ENCODE assay signal across 10 cellular contexts in the genomic region with DNA sequence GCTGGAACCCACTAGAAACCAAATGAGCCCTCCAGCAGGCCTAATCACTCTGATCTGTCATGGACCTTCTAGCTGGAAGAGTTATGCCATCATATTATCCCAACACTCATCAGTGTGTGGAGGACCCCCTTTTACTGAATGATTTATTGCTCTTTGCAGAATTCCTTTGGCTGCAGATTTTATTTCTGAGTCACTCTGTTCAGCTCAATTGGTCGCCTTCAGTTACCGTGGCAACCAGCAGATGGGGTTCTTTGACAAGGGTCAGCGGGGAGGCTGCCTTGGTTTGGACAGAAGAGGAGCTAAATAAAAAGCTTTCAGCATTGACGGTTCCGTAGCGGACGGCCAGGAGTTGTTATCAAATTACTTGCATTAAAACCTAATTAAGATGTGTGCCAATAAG.
DNase-seq lines count a peak whose midpoint lies in the region; ATAC-seq and TF ChIP-seq lines count a peak whose summit lies in the region.
"Had no signal": no experiment of that assay in that cellular context is flagged by ENCODE, and none has a peak within 500 bp of the region (broad histone marks: within the 10 kb centered on the region; RNA-seq: fewer than 3 reads in every experiment).

No MANE protein-coding gene starts in this region.

- no peaks in the 10 kb centered on the region for H3K27me3 Mint-ChIP-seq in activated CD8-positive, alpha-beta T cell treated with anti-CD3 and anti-CD28 coated beads for 36 hours
- H3K27me3 Mint-ChIP-seq in activated CD8-positive, alpha-beta T cell treated with anti-CD3 and anti-CD28 coated beads, Interleukin-2, amount 10 ng/mL, durations not matched to agents 7 days and 5 days (ENCODE audit: low read depth) = no peaks in the 10 kb centered on the region
- H3K27me3 Mint-ChIP-seq in CD4-positive, alpha-beta memory T cell = peaks cover 1 to 5% of the 10 kb centered on the region in 2 donors
- peaks cover 0 to 10% of the 10 kb centered on the region in 2 donors for H3K27me3 Mint-ChIP-seq in stimulated activated naive B cell treated with anti-CD40 and anti-IgM and Interleukin-4, amounts not matched to agents 10 μg/mL and 1 μg/mL and 100 μg/mL, for 72 hours
- H3K27me3 Mint-ChIP-seq: activated naive CD4-positive, alpha-beta T cell treated with anti-CD3 and anti-CD28 coated beads, Interleukin-2, amount 10 ng/mL, durations not matched to agents 7 days and 5 days had no signal

- no peaks in the 10 kb centered on the region for H3K9me3 Mint-ChIP-seq in activated CD8-positive, alpha-beta T cell treated with anti-CD3 and anti-CD28 coated beads for 36 hours
- no peaks in the 10 kb centered on the region for H3K9me3 Mint-ChIP-seq in activated CD8-positive, alpha-beta T cell treated with anti-CD3 and anti-CD28 coated beads, Interleukin-2, amount 10 ng/mL, durations not matched to agents 7 days and 5 days (ENCODE audit: insufficient read depth)
- H3K9me3 Mint-ChIP-seq in CD4-positive, alpha-beta memory T cell = peaks cover 0 to 4% (median 0%) of the 10 kb centered on the region in 8 donors
- peaks cover 4 to 5% of the 10 kb centered on the region in 2 donors for H3K9me3 Mint-ChIP-seq in stimulated activated naive B cell treated with anti-CD40 and anti-IgM and Interleukin-4, amounts not matched to agents 10 μg/mL and 1 μg/mL and 100 μg/mL, for 72 hours
- H3K9me3 Mint-ChIP-seq: activated naive CD4-positive, alpha-beta T cell treated with anti-CD3 and anti-CD28 coated beads, Interleukin-2, amount 10 ng/mL, durations not matched to agents 7 days and 5 days had no signal

- no peak overlapping the region for H3K4me3 Mint-ChIP-seq in activated CD8-positive, alpha-beta T cell treated with anti-CD3 and anti-CD28 coated beads for 36 hours
- no peak overlapping the region for H3K4me3 Mint-ChIP-seq in activated CD8-positive, alpha-beta T cell treated with anti-CD3 and anti-CD28 coated beads, Interleukin-2, amount 10 ng/mL, durations not matched to agents 7 days and 5 days
- no peak overlapping the region for H3K4me3 Mint-ChIP-seq in CD4-positive, alpha-beta memory T cell
- no peak overlapping the region for H3K4me3 Mint-ChIP-seq in stimulated activated naive B cell treated with anti-CD40 and anti-IgM and Interleukin-4, amounts not matched to agents 10 μg/mL and 1 μg/mL and 100 μg/mL, for 72 hours
- H3K4me3 Mint-ChIP-seq: activated naive CD4-positive, alpha-beta T cell treated with anti-CD3 and anti-CD28 coated beads, Interleukin-2, amount 10 ng/mL, durations not matched to agents 7 days and 5 days had no signal

- WGBS in spleen, 5 donors = 80 to 91% (median 83%) methylated on average over 7 of the region's 7 CpGs

- TF ChIP-seq POLR2A in spleen (IDR thresholded peaks at IDR 0.05) = no peak

- H3K27ac ChIP-seq in SJCRH30 = no peak overlapping the region
- H3K27ac ChIP-seq in spleen = no peak overlapping the region
- no peak overlapping the region for H3K27ac ChIP-seq in CD4-positive, alpha-beta memory T cell (ENCODE audit: low read depth, low read length)
- H3K27ac ChIP-seq: neutrophil had no signal

- intact Hi-C loops in activated CD8-positive, alpha-beta T cell treated with anti-CD3 and anti-CD28 coated beads for 36 hours (cut with micrococcal nuclease) = loop anchor here (10.0 kb wide), 1 partner anchor 269 kb away; no protein-coding TSS in a partner anchor
- intact Hi-C loops in spleen (cut with DNase I; ENCODE audit: low total_unique reads) = no loop called here
- intact Hi-C loops in CD4-positive, alpha-beta memory T cell (cut with micrococcal nuclease) = no loop called here

- POLR2A ChIA-PET in activated CD8-positive, alpha-beta T cell treated with anti-CD3 and anti-CD28 coated beads for 36 hours (lab: Charles Lee) = no interaction called here
- POLR2A ChIA-PET in activated CD8-positive, alpha-beta T cell treated with anti-CD3 and anti-CD28 coated beads, Interleukin-2, amount 10 ng/mL, durations not matched to agents 7 days and 5 days (lab: Charles Lee) = no interaction called here
- POLR2A ChIA-PET in CD4-positive, alpha-beta memory T cell (lab: Charles Lee; ENCODE audit: partially characterized antibody) = no interaction called here

- no peaks in the 10 kb centered on the region for H3K4me1 ChIP-seq in SJCRH30
- peaks cover 11 to 55% (median 24%) of the 10 kb centered on the region in 6 donors for H3K4me1 ChIP-seq in spleen
- H3K4me1 ChIP-seq in CD4-positive, alpha-beta memory T cell (ENCODE audit: insufficient read depth, low read length) = no peaks in the 10 kb centered on the region

- peaks cover 10% of the 10 kb centered on the region for H3K4me1 Mint-ChIP-seq in activated CD8-positive, alpha-beta T cell treated with anti-CD3 and anti-CD28 coated beads for 36 hours (ENCODE audit: low read depth)
- H3K4me1 Mint-ChIP-seq in activated CD8-positive, alpha-beta T cell treated with anti-CD3 and anti-CD28 coated beads, Interleukin-2, amount 10 ng/mL, durations not matched to agents 7 days and 5 days (ENCODE audit: low read depth) = peaks cover 7% of the 10 kb centered on the region
- H3K4me1 Mint-ChIP-seq in CD4-positive, alpha-beta memory T cell = peaks cover 2 to 8% (median 6%) of the 10 kb centered on the region in 4 donors
- peaks cover 18 to 27% of the 10 kb centered on the region in 2 donors for H3K4me1 Mint-ChIP-seq in stimulated activated naive B cell treated with anti-CD40 and anti-IgM and Interleukin-4, amounts not matched to agents 10 μg/mL and 1 μg/mL and 100 μg/mL, for 72 hours

- no peak overlapping the region for H3K4me3 ChIP-seq in SJCRH30
- H3K4me3 ChIP-seq in spleen = no peak overlapping the region
- H3K4me3 ChIP-seq in CD4-positive, alpha-beta memory T cell (ENCODE audit: low read length in 2 of 2) = no peak overlapping the region

- H3K36me3 ChIP-seq in SJCRH30 (no peaks in the 10 kb centered on the region), spleen (peaks cover 0 to 13% (median 2%) of the 10 kb centered on the region in 6 donors)
- no peaks in the 10 kb centered on the region for H3K36me3 ChIP-seq in CD4-positive, alpha-beta memory T cell (ENCODE audit: insufficient read depth, low read length)
- H3K36me3 ChIP-seq: neutrophil had no signal

- CTCF ChIA-PET in activated CD8-positive, alpha-beta T cell treated with anti-CD3 and anti-CD28 coated beads for 36 hours (lab: Charles Lee) = interaction anchor here (1.1 kb wide), 1 partner anchor 273 kb away, joined by 3 read pairs; no protein-coding TSS in a partner anchor
- CTCF ChIA-PET in activated CD8-positive, alpha-beta T cell treated with anti-CD3 and anti-CD28 coated beads, Interleukin-2, amount 10 ng/mL, durations not matched to agents 7 days and 5 days (lab: Charles Lee) = interaction anchor here (0.5 to 1.0 kb wide), 2 partner anchors 272 to 797 kb away, joined by 3 read pairs; no protein-coding TSS in a partner anchor
- CTCF ChIA-PET in CD4-positive, alpha-beta memory T cell (lab: Charles Lee; ENCODE audit: partially characterized antibody) = no interaction called here

- peaks cover 3% of the 10 kb centered on the region for H3K36me3 Mint-ChIP-seq in activated CD8-positive, alpha-beta T cell treated with anti-CD3 and anti-CD28 coated beads for 36 hours (ENCODE audit: low read depth)
- peaks cover 2% of the 10 kb centered on the region for H3K36me3 Mint-ChIP-seq in activated CD8-positive, alpha-beta T cell treated with anti-CD3 and anti-CD28 coated beads, Interleukin-2, amount 10 ng/mL, durations not matched to agents 7 days and 5 days (ENCODE audit: low read depth)
- H3K36me3 Mint-ChIP-seq in CD4-positive, alpha-beta memory T cell = peaks cover 15 to 23% of the 10 kb centered on the region in 2 donors
- H3K36me3 Mint-ChIP-seq in stimulated activated naive B cell treated with anti-CD40 and anti-IgM and Interleukin-4, amounts not matched to agents 10 μg/mL and 1 μg/mL and 100 μg/mL, for 72 hours = peaks cover 16 to 54% of the 10 kb centered on the region in 2 donors

- H3K27ac Mint-ChIP-seq in activated CD8-positive, alpha-beta T cell treated with anti-CD3 and anti-CD28 coated beads for 36 hours = no peak overlapping the region
- H3K27ac Mint-ChIP-seq in activated CD8-positive, alpha-beta T cell treated with anti-CD3 and anti-CD28 coated beads, Interleukin-2, amount 10 ng/mL, durations not matched to agents 7 days and 5 days = no peak overlapping the region
- no peak overlapping the region for H3K27ac Mint-ChIP-seq in CD4-positive, alpha-beta memory T cell
- H3K27ac Mint-ChIP-seq in stimulated activated naive B cell treated with anti-CD40 and anti-IgM and Interleukin-4, amounts not matched to agents 10 μg/mL and 1 μg/mL and 100 μg/mL, for 72 hours = no peak overlapping the region
- H3K27ac Mint-ChIP-seq: activated naive CD4-positive, alpha-beta T cell treated with anti-CD3 and anti-CD28 coated beads, Interleukin-2, amount 10 ng/mL, durations not matched to agents 7 days and 5 days had no signal

- no peak for ATAC-seq in activated CD8-positive, alpha-beta T cell treated with anti-CD3 and anti-CD28 coated beads for 36 hours
- no peak for ATAC-seq in activated CD8-positive, alpha-beta T cell treated with anti-CD3 and anti-CD28 coated beads, Interleukin-2, amount 10 ng/mL, durations not matched to agents 7 days and 5 days
- no peak for ATAC-seq in stimulated activated naive B cell treated with anti-CD40 and anti-IgM and Interleukin-4, amounts not matched to agents 10 μg/mL and 1 μg/mL and 100 μg/mL, for 72 hours (replicated peaks)

- no peak for TF ChIP-seq CTCF in activated CD8-positive, alpha-beta T cell treated with anti-CD3 and anti-CD28 coated beads for 36 hours (IDR thresholded peaks at IDR 0.05)
- peak in 6 of 11 experiments; percentile 9 to 28 (median 18) for TF ChIP-seq CTCF in spleen (IDR thresholded peaks at IDR 0.05 in 8 of 11, conservative IDR thresholded peaks at IDR 0.05 in 3 of 11)

- H3K27me3 ChIP-seq in SJCRH30 (no peaks in the 10 kb centered on the region), spleen (replicated peaks in 1 of 7) (no peaks in the 10 kb centered on the region)
- no peaks in the 10 kb centered on the region for H3K27me3 ChIP-seq in CD4-positive, alpha-beta memory T cell (ENCODE audit: insufficient read depth, low read length)
- H3K27me3 ChIP-seq: neutrophil had no signal

- H3K9me3 ChIP-seq in SJCRH30 (replicated peaks) (no peaks in the 10 kb centered on the region), spleen (no peaks in the 10 kb centered on the region)
- no peaks in the 10 kb centered on the region for H3K9me3 ChIP-seq in CD4-positive, alpha-beta memory T cell (ENCODE audit: control insufficient read depth in 1 of 2, low read length in 2 of 2)
- H3K9me3 ChIP-seq: neutrophil had no signal

- peak; percentile 27 for DNase-seq in activated CD8-positive, alpha-beta T cell treated with anti-CD3 and anti-CD28 coated beads for 36 hours
- DNase-seq in activated CD8-positive, alpha-beta T cell treated with anti-CD3 and anti-CD28 coated beads, Interleukin-2, amount 10 ng/mL, durations not matched to agents 7 days and 5 days = no peak
- peak; percentile 32 to 35 for DNase-seq in SJCRH30
- DNase-seq in globus pallidus (ENCODE audit: low spot score) = peak; percentile 81
- no peak for DNase-seq in spleen
- DNase-seq in HuH-7.5 (ENCODE audit: low spot score) = no peak
- DNase-seq in CD4-positive, alpha-beta memory T cell = no peak
- no peak for DNase-seq in stimulated activated naive B cell treated with anti-CD40 and anti-IgM and Interleukin-4, amounts not matched to agents 10 μg/mL and 1 μg/mL and 100 μg/mL, for 72 hours
- DNase-seq: activated naive CD4-positive, alpha-beta T cell treated with anti-CD3 and anti-CD28 coated beads, Interleukin-2, amount 10 ng/mL, durations not matched to agents 7 days and 5 days had no signal

Comparison
In these comparisons a context has a peak if more than half of its experiments do, and no peak if none do; other contexts are left out.
1. DNase-seq: peak in activated CD8-positive, alpha-beta T cell treated with anti-CD3 and anti-CD28 coated beads for 36 hours (single experiment), SJCRH30 (2 of 2) and globus pallidus (single experiment); none in activated CD8-positive, alpha-beta T cell treated with anti-CD3 and anti-CD28 coated beads, Interleukin-2, amount 10 ng/mL, durations not matched to agents 7 days and 5 days (single experiment), spleen (single experiment), HuH-7.5 (single experiment), CD4-positive, alpha-beta memory T cell (0 of 5) and stimulated activated naive B cell treated with anti-CD40 and anti-IgM and Interleukin-4, amounts not matched to agents 10 μg/mL and 1 μg/mL and 100 μg/mL, for 72 hours (single experiment).